27 cellular contexts compared by ENCODE assay signal in genomic region chr4:37896206-37896605, GRCh38.
"Had no signal": no experiment of that assay in that cellular context is flagged by ENCODE, and none has a peak within 500 bp of the region (broad histone marks: within the 10 kb centered on the region; RNA-seq: fewer than 3 reads in every experiment).

No MANE protein-coding gene starts in this region.

- H3K4me1 ChIP-seq: SJCRH30 had no signal

- H3K9me2 ChIP-seq: SK-N-SH had no signal

- ATAC-seq: activated T-cell treated with anti-CD3 and anti-CD28 coated beads, Interleukin-2, amount 50 U/mL, for 72 hours; Panc1; Right ventricle myocardium inferior had no signal

- H3K4me3 Mint-ChIP-seq: activated CD4-positive, alpha-beta memory T cell treated with anti-CD3 and anti-CD28 coated beads for 36 hours; activated CD4-positive, alpha-beta T cell treated with anti-CD3 and anti-CD28 coated beads, Interleukin-2, amount 10 ng/mL, durations not matched to agents 7 days and 5 days; activated naive CD4-positive, alpha-beta T cell treated with anti-CD3 and anti-CD28 coated beads, Interleukin-2, amount 10 ng/mL, durations not matched to agents 7 days and 5 days; activated naive CD8-positive, alpha-beta T cell treated with anti-CD3 and anti-CD28 coated beads for 36 hours; activated T-cell treated with anti-CD3 and anti-CD28 coated beads, Interleukin-2, amount 50 U/mL, for 72 hours had no signal

- H3K27me3 Mint-ChIP-seq: activated CD4-positive, alpha-beta memory T cell treated with anti-CD3 and anti-CD28 coated beads for 36 hours; activated CD4-positive, alpha-beta T cell treated with anti-CD3 and anti-CD28 coated beads, Interleukin-2, amount 10 ng/mL, durations not matched to agents 7 days and 5 days; activated naive CD4-positive, alpha-beta T cell treated with anti-CD3 and anti-CD28 coated beads, Interleukin-2, amount 10 ng/mL, durations not matched to agents 7 days and 5 days; activated naive CD8-positive, alpha-beta T cell treated with anti-CD3 and anti-CD28 coated beads for 36 hours had no signal

- H3K9me3 Mint-ChIP-seq: activated CD4-positive, alpha-beta memory T cell treated with anti-CD3 and anti-CD28 coated beads for 36 hours; activated CD4-positive, alpha-beta T cell treated with anti-CD3 and anti-CD28 coated beads, Interleukin-2, amount 10 ng/mL, durations not matched to agents 7 days and 5 days; activated naive CD4-positive, alpha-beta T cell treated with anti-CD3 and anti-CD28 coated beads, Interleukin-2, amount 10 ng/mL, durations not matched to agents 7 days and 5 days; activated naive CD8-positive, alpha-beta T cell treated with anti-CD3 and anti-CD28 coated beads for 36 hours; activated T-helper 2 cell treated with anti-CD3 and anti-CD28 coated beads, Interferon-gamma antibody, Interleukin-2, Interleukin-4, amounts not matched to agents 10 μg/mL and 5 μg/mL and 100 μg/mL, durations not matched to agents 14 hours and 24 hours and 36 hours had no signal

- H3K4me3 ChIP-seq: cardiac muscle cell, SJCRH30 had no signal

- DNase-seq: activated CD4-positive, alpha-beta memory T cell treated with anti-CD3 and anti-CD28 coated beads for 36 hours; activated CD4-positive, alpha-beta T cell treated with anti-CD3 and anti-CD28 coated beads, Interleukin-2, amount 10 ng/mL, durations not matched to agents 7 days and 5 days; activated CD4-positive, CD25-positive, alpha-beta regulatory T cell; activated CD8-positive, alpha-beta memory T cell treated with anti-CD3 and anti-CD28 coated beads, Interleukin-2, amount 50 U/mL, for 4 hours; activated gamma-delta T cell treated with Interleukin-2 at 50 U/mL for 16 hours; activated naive CD4-positive, alpha-beta T cell treated with anti-CD3 and anti-CD28 coated beads, Interleukin-2, amount 10 ng/mL, durations not matched to agents 7 days and 5 days; activated naive CD8-positive, alpha-beta T cell treated with anti-CD3 and anti-CD28 coated beads for 36 hours; activated T-cell treated with anti-CD3 and anti-CD28 coated beads, Interleukin-2, amount 50 U/mL, for 72 hours; brain microvascular endothelial cell; NCI-H1092 treated with DMSO at 0.1 percent for 48 hours; NCI-H1436; NCI-H1694 treated with DMSO at 0.1 percent for 48 hours; NCI-H2029 treated with DMSO at 0.1 percent for 48 hours; NCI-H345; NCI-H510A; NCI-H526 treated with DMSO at 0.1 percent for 48 hours; NCI-H82; OCI-M1; RPMI8226; SJCRH30; SK-N-SH; T-helper 1 cell had no signal

- H3K36me3 ChIP-seq: brain microvascular endothelial cell, cardiac muscle cell, SJCRH30 had no signal

- H3K9ac ChIP-seq: SK-N-SH had no signal

- H3K27me3 ChIP-seq: brain microvascular endothelial cell, SJCRH30 had no signal

- H3K9me3 ChIP-seq: SJCRH30, SK-N-SH had no signal

- H3K27ac Mint-ChIP-seq: activated CD4-positive, alpha-beta memory T cell treated with anti-CD3 and anti-CD28 coated beads for 36 hours; activated CD4-positive, alpha-beta T cell treated with anti-CD3 and anti-CD28 coated beads, Interleukin-2, amount 10 ng/mL, durations not matched to agents 7 days and 5 days; activated naive CD4-positive, alpha-beta T cell treated with anti-CD3 and anti-CD28 coated beads, Interleukin-2, amount 10 ng/mL, durations not matched to agents 7 days and 5 days; activated naive CD8-positive, alpha-beta T cell treated with anti-CD3 and anti-CD28 coated beads for 36 hours; activated T-cell treated with anti-CD3 and anti-CD28 coated beads, Interleukin-2, amount 50 U/mL, for 72 hours; activated T-helper 2 cell treated with anti-CD3 and anti-CD28 coated beads, Interferon-gamma antibody, Interleukin-2, Interleukin-4, amounts not matched to agents 10 μg/mL and 5 μg/mL and 100 μg/mL, durations not matched to agents 14 hours and 24 hours and 36 hours had no signal

- H3K27ac ChIP-seq: brain microvascular endothelial cell, cardiac muscle cell, SJCRH30, VCaP had no signal

- H3K4me2 ChIP-seq: SK-N-SH had no signal
